ENCODE assay signal across 1 cellular context in the genomic region with DNA sequence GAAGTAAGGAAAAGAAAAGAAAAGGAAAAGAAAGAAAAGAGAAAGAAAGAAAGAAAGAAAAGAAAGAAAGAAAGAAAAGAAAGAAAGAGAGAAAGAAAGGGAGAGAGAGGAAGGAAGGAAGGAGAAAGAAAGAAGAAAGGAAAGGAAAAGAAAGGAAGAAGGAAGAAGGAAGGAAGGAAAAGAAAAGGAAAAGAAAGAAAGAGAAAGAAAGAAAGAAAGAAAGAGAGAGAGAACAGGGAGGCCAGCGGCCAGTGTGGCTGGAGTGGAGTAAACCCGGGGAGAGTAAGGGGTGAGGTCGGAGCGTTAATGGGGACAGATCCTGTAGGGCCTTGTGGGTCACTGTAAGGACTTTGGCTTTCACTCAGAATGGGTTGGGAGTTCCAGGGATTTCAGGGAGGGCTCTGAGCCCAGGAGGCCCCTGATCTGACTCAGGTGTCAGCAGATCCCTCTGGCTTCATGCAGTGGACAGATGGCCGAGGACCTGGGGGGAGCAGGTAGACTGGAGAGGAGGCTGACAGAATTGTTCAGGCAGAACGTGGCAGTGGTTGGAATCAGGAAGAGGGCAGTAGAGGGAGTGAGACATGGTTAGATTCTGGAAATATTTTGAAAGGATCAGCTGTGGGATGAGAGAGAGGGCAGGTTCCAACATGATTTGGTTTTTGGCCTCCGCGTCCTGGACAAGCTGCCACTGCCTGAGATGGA.
TF ChIP-seq lines count a peak whose summit lies in the region.

No MANE protein-coding gene starts in this region.

TF ChIP-seq in A549, 52 proteins besides CTCF, POLR2A, EP300 and RAD21 (continued from another document):
- TF ChIP-seq, protein P1, sequence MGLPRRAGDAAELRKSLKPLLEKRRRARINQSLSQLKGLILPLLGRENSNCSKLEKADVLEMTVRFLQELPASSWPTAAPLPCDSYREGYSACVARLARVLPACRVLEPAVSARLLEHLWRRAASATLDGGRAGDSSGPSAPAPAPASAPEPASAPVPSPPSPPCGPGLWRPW (IDR thresholded peaks at IDR 0.05): no peak
- TF ChIP-seq ZSCAN20 (CRISPR knock-in tag; IDR thresholded peaks at IDR 0.05): no peak
- TF ChIP-seq NFE2L2 (conservative IDR thresholded peaks at IDR 0.05; ENCODE audit: low read length): no peak
- TF ChIP-seq HOXB5 (CRISPR knock-in tag; IDR thresholded peaks at IDR 0.05): no peak
- TF ChIP-seq RFX5 (IDR thresholded peaks at IDR 0.05): no peak
